12 cellular contexts compared by ENCODE assay signal in genomic region chr15:67916051-67916374, GRCh38.
DNase-seq lines count a peak whose midpoint lies in the region; ATAC-seq and TF ChIP-seq lines count a peak whose summit lies in the region.
"Had no signal": no experiment of that assay in that cellular context is flagged by ENCODE, and none has a peak within 500 bp of the region (broad histone marks: within the 10 kb centered on the region; RNA-seq: fewer than 3 reads in every experiment).

No MANE protein-coding gene starts in this region.

- intact Hi-C loops in right lobe of liver (cut with DNase I) (no loop called here), sigmoid colon (cut with DNase I) (loop anchor here (5.0 kb wide), 4 partner anchors 51 to 236 kb away; no protein-coding TSS in a partner anchor)

- peak overlapping the region; percentile 79 to 97 (median 90) for H3K27ac Mint-ChIP-seq in brain
- H3K27ac Mint-ChIP-seq: activated CD4-positive, alpha-beta T cell treated with anti-CD3 and anti-CD28 coated beads, Interleukin-2, amount 10 ng/mL, durations not matched to agents 7 days and 5 days; activated T-helper 17 cell treated with anti-CD3 and anti-CD28 coated beads, Interleukin-2, amount 50 U/mL, for 72 hours; T-helper 17 cell had no signal

- H3K27me3 Mint-ChIP-seq in brain = peaks cover 2% of the 10 kb centered on the region
- H3K27me3 Mint-ChIP-seq: activated CD4-positive, alpha-beta T cell treated with anti-CD3 and anti-CD28 coated beads, Interleukin-2, amount 10 ng/mL, durations not matched to agents 7 days and 5 days had no signal

- no peaks in the 10 kb centered on the region for H3K36me3 Mint-ChIP-seq in brain

- H3K4me1 ChIP-seq in right lobe of liver (peaks cover 0 to 45% (median 25%) of the 10 kb centered on the region in 4 donors), sigmoid colon (peaks cover 0 to 70% (median 46%) of the 10 kb centered on the region in 4 donors)

- no peak overlapping the region for H3K4me3 ChIP-seq in right lobe of liver
- H3K4me3 ChIP-seq in sigmoid colon = no peak overlapping the region

- H3K36me3 ChIP-seq in right lobe of liver (no peaks in the 10 kb centered on the region), sigmoid colon (no peaks in the 10 kb centered on the region)

- ATAC-seq in right lobe of liver (no peak), GM21786 (IDR thresholded peaks at IDR 0.05; ENCODE audit: unreplicated experiment) (no peak), HG03521 (IDR thresholded peaks at IDR 0.05; ENCODE audit: unreplicated experiment) (no peak)
- ATAC-seq: activated T-helper 17 cell treated with anti-CD3 and anti-CD28 coated beads, Interleukin-2, amount 50 U/mL, for 72 hours; T-helper 17 cell had no signal

- peaks cover 6 to 34% (median 26%) of the 10 kb centered on the region in 5 experiments for H3K9me3 Mint-ChIP-seq in brain

- H3K27me3 ChIP-seq in right lobe of liver (no peaks in the 10 kb centered on the region), sigmoid colon (no peaks in the 10 kb centered on the region)

- DNase-seq in right lobe of liver (no peak), sigmoid colon (no peak), hepatic stellate cell (ENCODE audit: low spot score) (no peak), dermis blood vessel endothelial cell (no peak)
- DNase-seq: activated CD4-positive, alpha-beta T cell treated with anti-CD3 and anti-CD28 coated beads, Interleukin-2, amount 10 ng/mL, durations not matched to agents 7 days and 5 days; OCI-M1; T-helper 17 cell had no signal

- TF ChIP-seq POLR2A in right lobe of liver (IDR thresholded peaks at IDR 0.05) (no peak), sigmoid colon (IDR thresholded peaks at IDR 0.05) (no peak)

- peak overlapping the region in 1 of 5 experiments; percentile 68 for H3K4me3 Mint-ChIP-seq in brain
- H3K4me3 Mint-ChIP-seq: activated CD4-positive, alpha-beta T cell treated with anti-CD3 and anti-CD28 coated beads, Interleukin-2, amount 10 ng/mL, durations not matched to agents 7 days and 5 days; activated T-helper 17 cell treated with anti-CD3 and anti-CD28 coated beads, Interleukin-2, amount 50 U/mL, for 72 hours; T-helper 17 cell had no signal

- peak overlapping the region; percentile 93 for H3K27ac ChIP-seq in C4-2B
- peak overlapping the region; percentile 8 to 71 (median 42) for H3K27ac ChIP-seq in right lobe of liver
- peak overlapping the region; percentile 87 to 91 (median 88) for H3K27ac ChIP-seq in sigmoid colon

- H3K9me3 ChIP-seq in right lobe of liver = peaks cover 0 to 2% (median 0%) of the 10 kb centered on the region in 4 donors
- no peaks in the 10 kb centered on the region for H3K9me3 ChIP-seq in sigmoid colon

- peaks cover 33% of the 10 kb centered on the region for H3K4me1 Mint-ChIP-seq in brain
- H3K4me1 Mint-ChIP-seq: activated CD4-positive, alpha-beta T cell treated with anti-CD3 and anti-CD28 coated beads, Interleukin-2, amount 10 ng/mL, durations not matched to agents 7 days and 5 days; activated T-helper 17 cell treated with anti-CD3 and anti-CD28 coated beads, Interleukin-2, amount 50 U/mL, for 72 hours; T-helper 17 cell had no signal

- TF ChIP-seq EP300 in sigmoid colon (IDR thresholded peaks at IDR 0.05) = peak in 1 of 4 donors; percentile 1

- TF ChIP-seq CTCF in C4-2B (conservative IDR thresholded peaks at IDR 0.05) (no peak), brain (conservative IDR thresholded peaks at IDR 0.05) (no peak), right lobe of liver (IDR thresholded peaks at IDR 0.05) (no peak), sigmoid colon (IDR thresholded peaks at IDR 0.05) (no peak)

Comparison
In these comparisons a context has a peak if more than half of its experiments do, and no peak if none do; other contexts are left out.
1. H3K27ac ChIP-seq: peak in every context shown above with its lines; median percentile 93 in C4-2B; 88 in sigmoid colon; 42 in right lobe of liver.